Comparison of ENCODE assay signal across 25 cellular contexts in the genomic region with DNA sequence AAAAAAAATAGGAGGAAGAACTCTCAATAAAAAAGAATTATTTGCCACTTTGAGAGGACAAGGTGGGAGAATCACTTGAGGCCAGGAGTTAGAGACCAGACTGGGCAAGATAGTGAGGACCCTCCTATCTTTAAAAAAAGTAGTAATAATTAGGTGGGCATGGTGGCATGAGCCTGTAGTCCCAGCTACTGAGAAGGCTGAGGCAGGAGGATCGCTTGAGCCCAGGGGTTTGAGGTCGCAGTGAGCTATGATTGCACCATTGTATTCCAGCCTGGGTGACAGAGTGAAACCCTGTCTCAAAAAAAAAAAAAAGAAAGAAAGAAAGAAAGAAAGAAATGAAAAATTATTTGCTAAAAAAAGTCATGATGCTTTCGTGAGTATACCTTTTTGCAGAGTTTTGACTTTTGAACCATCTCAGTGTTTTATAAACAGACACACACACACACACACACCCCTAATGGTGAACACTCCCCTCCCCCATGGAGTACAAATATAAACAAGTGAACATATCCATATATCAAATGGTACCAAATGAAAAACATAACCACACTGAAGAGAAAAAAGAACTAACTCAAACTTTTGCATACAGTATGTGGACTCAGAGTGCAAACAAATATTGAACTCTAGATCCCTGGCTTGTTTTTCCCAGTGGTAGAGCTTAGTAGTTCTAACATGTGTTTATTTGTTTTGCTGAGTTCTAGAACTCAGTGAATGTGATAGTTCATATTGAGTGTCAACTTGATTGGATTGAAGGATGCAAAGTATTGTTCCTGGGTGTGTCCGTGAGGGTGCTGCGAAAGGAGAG. TPM values are rescaled to one million over a fixed set of nuclear protein-coding genes. Genes with fewer than 3 reads are reported as not detected.
DNase-seq lines count a peak whose midpoint lies in the region; ATAC-seq and TF ChIP-seq lines count a peak whose summit lies in the region.
"Had no signal": no experiment of that assay in that cellular context is flagged by ENCODE, and none has a peak within 500 bp of the region (broad histone marks: within the 10 kb centered on the region; RNA-seq: fewer than 3 reads in every experiment).

No MANE protein-coding gene starts in this region.

- H3K36me3 ChIP-seq in mammary epithelial cell (ENCODE audit: insufficient read depth, low read length) (no peaks in the 10 kb centered on the region), breast epithelium (no peaks in the 10 kb centered on the region), mesendoderm (ENCODE audit: control insufficient read depth, insufficient read depth, low read length) (no peaks in the 10 kb centered on the region)
- H3K36me3 ChIP-seq: HAP-1 had no signal

- CTCF ChIA-PET in mammary epithelial cell (lab: Charles Lee; ENCODE audit: low non-redundant PET): no interaction called here

- no peak for TF ChIP-seq POLR2A in breast epithelium (IDR thresholded peaks at IDR 0.05)

- no peak overlapping the region for H4K5ac ChIP-seq in mesendoderm (ENCODE audit: low read length)

- no peak overlapping the region for H2BK5ac ChIP-seq in mesendoderm (ENCODE audit: low read length)

- peak overlapping the region; percentile 53 for H3K27ac Mint-ChIP-seq in glutamatergic neuron (ENCODE audit: unreplicated experiment)

- no peak overlapping the region for H3K56ac ChIP-seq in mesendoderm (ENCODE audit: low read length)

- peak overlapping the region; percentile 29 for H3K27ac ChIP-seq in mammary epithelial cell (ENCODE audit: insufficient read depth, low read depth, low read length)
- no peak overlapping the region for H3K27ac ChIP-seq in breast epithelium
- no peak overlapping the region for H3K27ac ChIP-seq in mesendoderm (ENCODE audit: low read depth, low read length)

- BruUV-seq in mammary epithelial cell (replicated peaks; lab: Mats Ljungman, UMichigan): no TSS peak

- H3K27me3 ChIP-seq in mammary epithelial cell (ENCODE audit: insufficient read depth, low read length) (no peaks in the 10 kb centered on the region), breast epithelium (no peaks in the 10 kb centered on the region), mesendoderm (ENCODE audit: insufficient read depth, low read length, poor library complexity) (no peaks in the 10 kb centered on the region)

- no peak overlapping the region for H4K8ac ChIP-seq in mesendoderm (ENCODE audit: low read depth, low read length)

- H3K9me3 ChIP-seq in mammary epithelial cell (replicated peaks; ENCODE audit: insufficient read depth, low read length) (no peaks in the 10 kb centered on the region), breast epithelium (no peaks in the 10 kb centered on the region)
- H3K9me3 ChIP-seq: HAP-1, SK-N-SH had no signal

- no peak overlapping the region for H2AFZ ChIP-seq in mammary epithelial cell (ENCODE audit: low read depth, low read length)

- peaks cover 6% of the 10 kb centered on the region for H3K9me3 Mint-ChIP-seq in glutamatergic neuron (ENCODE audit: unreplicated experiment)

- peaks cover 6% of the 10 kb centered on the region for H3K27me3 Mint-ChIP-seq in glutamatergic neuron (ENCODE audit: unreplicated experiment)

- dilution Hi-C loops in mammary epithelial cell (cut with HindIII; ENCODE audit: low sequenced_read_pairs): no loop called here

- H3K4me3 Mint-ChIP-seq in glutamatergic neuron (ENCODE audit: unreplicated experiment): no peak overlapping the region

- H3K4me2 ChIP-seq in mammary epithelial cell (ENCODE audit: insufficient read depth, low read depth, low read length): no peak overlapping the region
- H3K4me2 ChIP-seq in mesendoderm (ENCODE audit: low read length): no peak overlapping the region
- H3K4me2 ChIP-seq: SK-N-SH had no signal

- TF ChIP-seq CTCF in mammary epithelial cell (conservative IDR thresholded peaks at IDR 0.05 in 1 of 2, IDR thresholded peaks at IDR 0.05 in 1 of 2; ENCODE audit: extremely low read depth in 1 of 2, insufficient read depth in 1 of 2, low read depth in 1 of 2, low read length in 2 of 2) (no peak), breast epithelium (IDR thresholded peaks at IDR 0.05) (no peak), glutamatergic neuron (IDR thresholded peaks at IDR 0.05; ENCODE audit: partially characterized antibody, unreplicated experiment) (no peak)

- H2BK120ac ChIP-seq in mesendoderm (ENCODE audit: low read depth, low read length): no peak overlapping the region

- intact Hi-C loops in mammary epithelial cell (cut with micrococcal nuclease): no loop called here
- intact Hi-C loops in breast epithelium (cut with DNase I; ENCODE audit: low total_unique reads): no loop called here

- ATAC-seq in HG02938 (IDR thresholded peaks at IDR 0.05; ENCODE audit: unreplicated experiment): no peak
- ATAC-seq: Panc1 had no signal

- no peak overlapping the region for H3K23ac ChIP-seq in mesendoderm (ENCODE audit: low read length)

- no peak overlapping the region for H2BK15ac ChIP-seq in mesendoderm (replicated peaks; ENCODE audit: low read depth)

- no peak overlapping the region for H2AK5ac ChIP-seq in mesendoderm (ENCODE audit: low read length)

- H3K4me3 ChIP-seq in mammary epithelial cell (replicated peaks in 1 of 3; ENCODE audit: insufficient read depth in 1 of 3, low read depth in 2 of 3, low read length in 3 of 3) (no peak overlapping the region), breast epithelium (no peak overlapping the region), mesendoderm (ENCODE audit: low read length) (no peak overlapping the region)
- H3K4me3 ChIP-seq: HAP-1 had no signal

- H3K79me2 ChIP-seq in mammary epithelial cell (ENCODE audit: insufficient read depth, low read length) (no peaks in the 10 kb centered on the region), mesendoderm (ENCODE audit: control insufficient read depth, insufficient read depth, low read length) (no peaks in the 10 kb centered on the region)

- no peaks in the 10 kb centered on the region for H4K20me1 ChIP-seq in mammary epithelial cell (ENCODE audit: insufficient read depth, low read length)

- no peaks in the 10 kb centered on the region for H3K79me1 ChIP-seq in mesendoderm (ENCODE audit: low read length)

- H3K9ac ChIP-seq in mammary epithelial cell (ENCODE audit: insufficient read depth, low read length) (no peak overlapping the region), mesendoderm (ENCODE audit: low read length) (no peak overlapping the region)
- H3K9ac ChIP-seq: SK-N-SH had no signal

- WGBS in mammary epithelial cell (ENCODE audit: low coverage, missing lambda C conversion rate): 97% methylated on average over 5 of the region's 5 CpGs
- no CpG with 5 or more reads among the region's 5 CpGs for WGBS in mesendoderm (ENCODE audit: extremely low coverage, insufficient coverage, low lambda C conversion rate)

- no peak overlapping the region for H3K18ac ChIP-seq in mesendoderm (ENCODE audit: low read length)

- no peaks in the 10 kb centered on the region for H3K4me1 Mint-ChIP-seq in glutamatergic neuron (ENCODE audit: low read depth, unreplicated experiment)

- in situ Hi-C loops in mammary epithelial cell (cut with MboI; ENCODE audit: low sequenced_read_pairs in 2 of 2): loop anchor here (10.0 to 25.0 kb wide), 4 partner anchors 197 to 989 kb away; a partner anchor contains a TSS

- H3K4me1 ChIP-seq in mammary epithelial cell (ENCODE audit: insufficient read depth, low read length) (peaks cover 12% of the 10 kb centered on the region), breast epithelium (no peaks in the 10 kb centered on the region), mesendoderm (ENCODE audit: control insufficient read depth, low read depth, low read length) (no peaks in the 10 kb centered on the region)
- H3K4me1 ChIP-seq: HAP-1 had no signal

- H3K36me3 Mint-ChIP-seq in glutamatergic neuron (ENCODE audit: unreplicated experiment): no peaks in the 10 kb centered on the region

- DNase-seq in mammary epithelial cell (no peak), breast epithelium (ENCODE audit: low spot score in 2 of 2) (no peak), glutamatergic neuron (no peak), mesendoderm (no peak), amygdala (lab: John Stamatoyannopoulos, UW) (no peak), A172 (ENCODE audit: low spot score) (no peak), nucleus accumbens (lab: John Stamatoyannopoulos, UW) (no peak)
- DNase-seq: 8988T; Calu3; DMS79 treated with DMSO at 0.1 percent for 48 hours; GF-D8; GOT3; Karpas-422; MV-4-11; NCI-H1105; NCI-H146; NCI-H1930; NCI-H446; NCI-H526; NK-92 treated with Interleukin-12 subunit alpha and Interleukin-12 subunit beta, amount 100 ng/mL, for 24 hours; SIG-M5; SK-N-SH had no signal

- H3K4ac ChIP-seq in mesendoderm (ENCODE audit: low read depth, low read length): peak overlapping the region; percentile 12

RNA-seq across cellular contexts. Expression of a gene that starts 27.7 kb away (rescaled TPM):
- total RNA-seq in mammary epithelial cell (100 to 1,000 TPM in 1 of 2 donors, 10 to 100 TPM in 1; 96.9 to 151 TPM), breast epithelium (10 to 100 TPM; 46.1 to 84.0 (median 70.8) TPM), glutamatergic neuron (ENCODE audit: unreplicated experiment) (167 TPM)
- polyA plus RNA-seq in mammary epithelial cell: 73.9 TPM
- 90.7 TPM for polyA minus RNA-seq in mammary epithelial cell
- polyA plus RNA-seq in mesendoderm (2013, experiment 1 of 2): 40.7 TPM
- 41.7 TPM for polyA plus RNA-seq in mesendoderm (2013, experiment 2 of 2)
- 66.1 and 75.1 TPM in 2 replicates for total RNA-seq in A172 (2014; rRNA removed; shearing (Covaris generic))
